In genomic region chr20:18176318-18176785, GRCh38 we compare ENCODE assay signal across 16 cellular contexts. TPM values are rescaled to one million over a fixed set of nuclear protein-coding genes. Genes with fewer than 3 reads are reported as not detected.
A peak's percentile ranks its signal among the peaks of the same experiment; 100 is the strongest.
DNase-seq lines count a peak whose midpoint lies in the region; ATAC-seq and TF ChIP-seq lines count a peak whose summit lies in the region.
"Had no signal": no experiment of that assay in that cellular context is flagged by ENCODE, and none has a peak within 500 bp of the region (broad histone marks: within the 10 kb centered on the region; RNA-seq: fewer than 3 reads in every experiment).

No MANE protein-coding gene starts in this region.

- H3K36me3 ChIP-seq in HUES6 (ENCODE audit: control insufficient read depth, insufficient read depth, low read length) (peaks cover 12% of the 10 kb centered on the region; the same call in 1 of the 2 replicates), WERI-Rb-1 (peaks cover 21% of the 10 kb centered on the region), psoas muscle (ENCODE audit: insufficient read depth in 1 of 2, low read depth in 1 of 2) (peaks cover 0 to 7% of the 10 kb centered on the region in 2 donors)

- H3K9me3 ChIP-seq in HUES6 (ENCODE audit: control insufficient read depth, insufficient read depth, low read depth, low read length) (peaks cover 6% of the 10 kb centered on the region; the same call in 1 of the 2 replicates), WERI-Rb-1 (ENCODE audit: severe bottlenecking) (peaks cover 2% of the 10 kb centered on the region), psoas muscle (peaks cover 7% of the 10 kb centered on the region)
- H3K9me3 ChIP-seq: BE2C had no signal

- no peaks in the 10 kb centered on the region for H3K27me3 ChIP-seq in HUES6 (ENCODE audit: control insufficient read depth, insufficient read depth, low read length)
- no peaks in the 10 kb centered on the region for H3K27me3 ChIP-seq in WERI-Rb-1 (ENCODE audit: insufficient read depth, low read depth, severe bottlenecking)
- H3K27me3 ChIP-seq in psoas muscle (ENCODE audit: insufficient read depth in 3 of 3, low read length in 2 of 3), result no peaks in the 10 kb centered on the region
- H3K27me3 ChIP-seq: BE2C, tibial nerve had no signal

- 80 to 90% (median 87%) methylated on average over 8 of the region's 8 CpGs for WGBS in psoas muscle, 3 donors

- H3K4me3 ChIP-seq in HUES6 (ENCODE audit: low read depth, low read length), result no peak overlapping the region
- H3K4me3 ChIP-seq in WERI-Rb-1 (ENCODE audit: low read depth, low read length), result no peak overlapping the region
- no peak overlapping the region for H3K4me3 ChIP-seq in psoas muscle
- H3K4me3 ChIP-seq: tibial nerve had no signal

- no peak for ATAC-seq in GM18519 (IDR thresholded peaks at IDR 0.05; ENCODE audit: low FRiP score, unreplicated experiment)
- ATAC-seq in psoas muscle, result no peak
- ATAC-seq: activated CD4-positive, alpha-beta T cell treated with anti-CD3 and anti-CD28 coated beads for 36 hours; naive thymus-derived CD4-positive, alpha-beta T cell had no signal

- H3K4me1 ChIP-seq in HUES6 (ENCODE audit: control insufficient read depth, insufficient read depth, low read length), result peaks cover 5% of the 10 kb centered on the region; the same call in 1 of the 2 replicates
- no peaks in the 10 kb centered on the region for H3K4me1 ChIP-seq in psoas muscle
- H3K4me1 ChIP-seq: BE2C, tibial nerve had no signal

- H3K27ac ChIP-seq in HUES6 (ENCODE audit: low read depth, low read length) (0 out of 2 replicates have a peak overlapping the region, but pooled peaks have one; percentile 5), WERI-Rb-1 (no peak overlapping the region), psoas muscle (no peak overlapping the region)
- H3K27ac ChIP-seq: tibial nerve had no signal

- H3K9ac ChIP-seq in HUES6 (ENCODE audit: low read length), result no peak overlapping the region

- TF ChIP-seq CTCF in WERI-Rb-1 (IDR thresholded peaks at IDR 0.05; ENCODE audit: low read depth, low read length) (no peak), psoas muscle (IDR thresholded peaks at IDR 0.05) (no peak), GM20000 (IDR thresholded peaks at IDR 0.05; ENCODE audit: extremely low read depth, missing control alignments) (no peak)

- intact Hi-C loops in psoas muscle (cut with DNase I), result no loop called here

- DNase-seq in ELF-1 (ENCODE audit: low read depth, low spot score), result peak; percentile 74
- DNase-seq in WERI-Rb-1, result peak; percentile 31
- peak; percentile 86 for DNase-seq in islet precursor cell
- no peak for DNase-seq in psoas muscle
- DNase-seq in GM20000 (ENCODE audit: low spot score), result no peak
- DNase-seq: activated CD4-positive, alpha-beta T cell treated with anti-CD3 and anti-CD28 coated beads for 36 hours; activated CD8-positive, alpha-beta memory T cell treated with anti-CD3 and anti-CD28 coated beads, Interleukin-2, amount 50 U/mL, for 48 hours; BE2C; HCEC 1CT; mammary epithelial cell; naive thymus-derived CD4-positive, alpha-beta T cell; NCI-H1694 treated with DMSO at 0.1 percent for 48 hours; NCI-H524 had no signal

RNA-seq across cellular contexts. Expression of gene KAT14, which starts 38.7 kb away (rescaled TPM):
- total RNA-seq in psoas muscle, result 10 to 100 TPM; 18.4 to 23.9 (median 19.9) TPM
- 10 to 100 TPM in 2 of 3 donors, 1 to 10 TPM in 1; 7.6 to 29.8 (median 10.3) TPM for polyA plus RNA-seq in psoas muscle

RNA-seq across cellular contexts. Expression of gene PET117, which starts 38.7 kb away (rescaled TPM):
- total RNA-seq in psoas muscle, result 10 to 100 TPM; 13.2 to 23.6 (median 15.8) TPM
- polyA plus RNA-seq in psoas muscle, result 10 to 100 TPM; 18.0 to 29.4 (median 22.9) TPM

Comparison
In these comparisons a context has a peak if more than half of its experiments do, and no peak if none do; other contexts are left out.
1. DNase-seq: peak in ELF-1 (single experiment), WERI-Rb-1 (single experiment) and islet precursor cell (single experiment); none in psoas muscle (0 of 2) and GM20000 (single experiment).